ENCODE assay signal across 9 cellular contexts in genomic region chr19:703329-703650, GRCh38. TPM values are rescaled to one million over a fixed set of nuclear protein-coding genes. Genes with fewer than 3 reads are reported as not detected.
DNase-seq lines count a peak whose midpoint lies in the region; ATAC-seq and TF ChIP-seq lines count a peak whose summit lies in the region.
"Had no signal": no experiment of that assay in that cellular context is flagged by ENCODE, and none has a peak within 500 bp of the region (broad histone marks: within the 10 kb centered on the region; RNA-seq: fewer than 3 reads in every experiment).

No MANE protein-coding gene starts in this region.

- H3K27me3 ChIP-seq in SK-N-SH (ENCODE audit: insufficient read depth) = no peaks in the 10 kb centered on the region
- H3K27me3 ChIP-seq in iPS-15b (ENCODE audit: control insufficient read depth, insufficient read depth, low read length) = no peaks in the 10 kb centered on the region
- peaks cover 19 to 26% (median 24%) of the 10 kb centered on the region in 3 donors for H3K27me3 ChIP-seq in skeletal muscle tissue (ENCODE audit: control insufficient read depth in 3 of 3, insufficient read depth in 3 of 3, low read length in 3 of 3)

- H4K20me1 ChIP-seq in SK-N-SH (ENCODE audit: insufficient read depth) = no peaks in the 10 kb centered on the region

- H3K9me3 ChIP-seq in SK-N-SH = no peaks in the 10 kb centered on the region
- H3K9me3 ChIP-seq in iPS-15b (ENCODE audit: control insufficient read depth, insufficient read depth, low read length) = no peaks in the 10 kb centered on the region
- H3K9me3 ChIP-seq in skeletal muscle tissue (ENCODE audit: control insufficient read depth in 3 of 3, low read length in 3 of 3) = peaks cover 0 to 2% (median 0%) of the 10 kb centered on the region in 3 donors

- peak overlapping the region in 1 of 2 experiments; percentile 13; a peak in 2 of 4 replicates for H3K4me3 ChIP-seq in SK-N-SH (ENCODE audit: low read depth in 2 of 2, low read length in 1 of 2)
- H3K4me3 ChIP-seq in iPS-15b (ENCODE audit: low read depth, low read length) = peak overlapping the region; percentile 45
- peak overlapping the region in 2 of 3 donors; percentile 14 to 22 for H3K4me3 ChIP-seq in skeletal muscle tissue (ENCODE audit: low read length in 3 of 3)

- H3K4me3 Mint-ChIP-seq in activated CD4-positive, alpha-beta T cell treated with anti-CD3 and anti-CD28 coated beads, Interleukin-2, amount 10 ng/mL, durations not matched to agents 24 days and 14 days = peak overlapping the region; percentile 52

- H3K36me3 Mint-ChIP-seq in activated CD4-positive, alpha-beta T cell treated with anti-CD3 and anti-CD28 coated beads, Interleukin-2, amount 10 ng/mL, durations not matched to agents 24 days and 14 days (ENCODE audit: low read depth) = no peaks in the 10 kb centered on the region

- no peak for TF ChIP-seq CTCF in SK-N-SH (IDR thresholded peaks at IDR 0.05)

- H3K9ac ChIP-seq in SK-N-SH (no peak overlapping the region), iPS-15b (ENCODE audit: low read depth, low read length) (no peak overlapping the region), skeletal muscle tissue (ENCODE audit: low read depth in 1 of 3, low read length in 3 of 3) (peak overlapping the region in 1 of 3 donors; percentile 16)

- H3K36me3 ChIP-seq in SK-N-SH (replicated peaks in 1 of 2; ENCODE audit: control insufficient read depth in 1 of 2, insufficient read depth in 2 of 2, low read length in 1 of 2) (no peaks in the 10 kb centered on the region), iPS-15b (ENCODE audit: control insufficient read depth, insufficient read depth, low read length) (no peaks in the 10 kb centered on the region), skeletal muscle tissue (ENCODE audit: control insufficient read depth in 3 of 3, insufficient read depth in 3 of 3, low read length in 3 of 3) (no peaks in the 10 kb centered on the region)

- CTCF ChIA-PET in SK-N-SH (lab: Yijun Ruan, JAX) = interaction anchor here (0.7 to 4.3 kb wide), 3 partner anchors 25 to 31 kb away, joined by 3 to 27 read pairs (median 8); no protein-coding TSS in a partner anchor

- no peaks in the 10 kb centered on the region for H3K79me2 ChIP-seq in SK-N-SH (ENCODE audit: insufficient read depth)

- H3K4me1 ChIP-seq in SK-N-SH (ENCODE audit: control insufficient read depth in 1 of 2, insufficient read depth in 2 of 2, low read depth in 1 of 2, low read length in 1 of 2) (peaks cover 0 to 7% of the 10 kb centered on the region in 2 experiments; a peak in 1 of 4 replicates), iPS-15b (ENCODE audit: control insufficient read depth, insufficient read depth, low read length) (no peaks in the 10 kb centered on the region), skeletal muscle tissue (ENCODE audit: control insufficient read depth in 3 of 3, insufficient read depth in 3 of 3, low read length in 3 of 3) (peaks cover 0 to 4% (median 0%) of the 10 kb centered on the region in 3 donors)

- peaks cover 6% of the 10 kb centered on the region for H3K4me1 Mint-ChIP-seq in activated CD4-positive, alpha-beta T cell treated with anti-CD3 and anti-CD28 coated beads, Interleukin-2, amount 10 ng/mL, durations not matched to agents 24 days and 14 days

- 39% methylated on average over 4 of the region's 4 CpGs for WGBS in SK-N-SH (ENCODE audit: low lambda C conversion rate)

- no peaks in the 10 kb centered on the region for H3K9me2 ChIP-seq in SK-N-SH

- no peak overlapping the region for H3K27ac Mint-ChIP-seq in activated CD4-positive, alpha-beta T cell treated with anti-CD3 and anti-CD28 coated beads, Interleukin-2, amount 10 ng/mL, durations not matched to agents 24 days and 14 days

- H3K27ac ChIP-seq in SK-N-SH (ENCODE audit: low read depth in 2 of 2, low read length in 1 of 2) (no peak overlapping the region), skeletal muscle tissue (ENCODE audit: low read depth, low read length) (no peak overlapping the region)

- ATAC-seq in GM21825 (IDR thresholded peaks at IDR 0.05; ENCODE audit: unreplicated experiment) (no peak), HG03097 (IDR thresholded peaks at IDR 0.05; ENCODE audit: low FRiP score, unreplicated experiment) (no peak)

- peak; percentile 59 for DNase-seq in activated CD4-positive, alpha-beta T cell treated with anti-CD3 and anti-CD28 coated beads, Interleukin-2, amount 10 ng/mL, durations not matched to agents 24 days and 14 days
- DNase-seq in activated CD4-positive, alpha-beta T cell treated with anti-CD3 and anti-CD28 coated beads for 1 hour = no peak
- no peak for DNase-seq in SK-N-SH
- no peak for DNase-seq in NCI-H2029 treated with DMSO at 0.1 percent for 48 hours (lab: John Stamatoyannopoulos, UW)
- DNase-seq: NCI-H510A treated with DMSO at 0.1 percent for 48 hours had no signal

- POLR2A ChIA-PET in SK-N-SH (lab: Yijun Ruan, JAX) = interaction anchor here (2.1 kb wide), 1 partner anchor 24 kb away, joined by 6 read pairs; no protein-coding TSS in a partner anchor

- H3K27me3 Mint-ChIP-seq in activated CD4-positive, alpha-beta T cell treated with anti-CD3 and anti-CD28 coated beads, Interleukin-2, amount 10 ng/mL, durations not matched to agents 24 days and 14 days = peaks cover 21% of the 10 kb centered on the region

- TF ChIP-seq RAD21 in SK-N-SH (IDR thresholded peaks at IDR 0.05; ENCODE audit: low read length) = no peak

- no peak for TF ChIP-seq EP300 in SK-N-SH (IDR thresholded peaks at IDR 0.05; ENCODE audit: borderline replicate concordance in 1 of 2, low read depth in 1 of 2, low read length in 1 of 2)

- H3K9me3 Mint-ChIP-seq in activated CD4-positive, alpha-beta T cell treated with anti-CD3 and anti-CD28 coated beads, Interleukin-2, amount 10 ng/mL, durations not matched to agents 24 days and 14 days = no peaks in the 10 kb centered on the region

- peaks cover 7% of the 10 kb centered on the region for H3F3A ChIP-seq in SK-N-SH (replicated peaks; ENCODE audit: insufficient read depth)

- 0 out of 2 replicates have a peak overlapping the region, but pooled peaks have one; percentile 33 for H3K4me2 ChIP-seq in SK-N-SH

- H2AFZ ChIP-seq in SK-N-SH (ENCODE audit: low read depth) = no peak overlapping the region

- intact Hi-C loops in activated CD4-positive, alpha-beta T cell treated with anti-CD3 and anti-CD28 coated beads, Interleukin-2, amount 10 ng/mL, durations not matched to agents 24 days and 14 days (cut with micrococcal nuclease) = no loop called here

TF ChIP-seq in SK-N-SH, 30 proteins besides CTCF, POLR2A, EP300 and RAD21:
- TF ChIP-seq FOXJ3 (CRISPR knock-in tag; IDR thresholded peaks at IDR 0.05) (no peak), SIN3A (IDR thresholded peaks at IDR 0.05; ENCODE audit: borderline replicate concordance, low read depth, low read length) (no peak), EZH2phosphoT487 (IDR thresholded peaks at IDR 0.05; ENCODE audit: borderline replicate concordance, low read depth) (no peak), JUND (IDR thresholded peaks at IDR 0.05) (no peak), TEAD4 (IDR thresholded peaks at IDR 0.05; ENCODE audit: borderline replicate concordance, insufficient read depth) (no peak), RXRA (IDR thresholded peaks at IDR 0.05; ENCODE audit: borderline replicate concordance, low read depth) (no peak), ELF1 (IDR thresholded peaks at IDR 0.05) (no peak), FOSL2 (IDR thresholded peaks at IDR 0.05; ENCODE audit: borderline replicate concordance, low read depth) (no peak), TAF1 (IDR thresholded peaks at IDR 0.05; ENCODE audit: borderline replicate concordance, low read depth, low read length) (no peak), SMC3 (IDR thresholded peaks at IDR 0.05; ENCODE audit: low read depth, low read length) (no peak)

RNA-seq across cellular contexts. Expression of gene PALM, which starts 5.4 kb away (rescaled TPM):
- total RNA-seq in activated CD4-positive, alpha-beta T cell treated with anti-CD3 and anti-CD28 coated beads, Interleukin-2, amount 10 ng/mL, durations not matched to agents 24 days and 14 days = 0.24 TPM in 1 of 2 replicates, not detected in the other
- polyA plus RNA-seq in SK-N-SH (2012; rRNA removed) = 6.2 and 15.6 TPM in 2 replicates
- 7.7 and 9.4 TPM in 2 replicates for polyA plus RNA-seq in SK-N-SH (2012; cell fraction: cytosol; rRNA removed)
- 14.9 and 18.0 TPM in 2 replicates for polyA plus RNA-seq in SK-N-SH (2012; cell fraction: nucleus; rRNA removed)
- total RNA-seq in skeletal muscle tissue = 13.0 TPM

RNA-seq across cellular contexts. Expression of gene PRSS57, which starts 8.0 kb away (rescaled TPM):
- not detected in 2 replicates for total RNA-seq in activated CD4-positive, alpha-beta T cell treated with anti-CD3 and anti-CD28 coated beads, Interleukin-2, amount 10 ng/mL, durations not matched to agents 24 days and 14 days
- not detected in 2 replicates for polyA plus RNA-seq in SK-N-SH (2012; rRNA removed)
- polyA plus RNA-seq in SK-N-SH (2012; cell fraction: cytosol; rRNA removed) = not detected in 2 replicates
- polyA plus RNA-seq in SK-N-SH (2012; cell fraction: nucleus; rRNA removed) = 0.05 and 0.14 TPM in 2 replicates
- not detected for total RNA-seq in skeletal muscle tissue

RNA-seq across cellular contexts. Expression of gene FSTL3, which starts 27.1 kb away (rescaled TPM):
- 7.2 and 7.7 TPM in 2 replicates for total RNA-seq in activated CD4-positive, alpha-beta T cell treated with anti-CD3 and anti-CD28 coated beads, Interleukin-2, amount 10 ng/mL, durations not matched to agents 24 days and 14 days
- polyA plus RNA-seq in SK-N-SH (2012; rRNA removed) = 64.4 and 73.0 TPM in 2 replicates
- polyA plus RNA-seq in SK-N-SH (2012; cell fraction: cytosol; rRNA removed) = 33.6 and 47.9 TPM in 2 replicates
- 259 and 359 TPM in 2 replicates for polyA plus RNA-seq in SK-N-SH (2012; cell fraction: nucleus; rRNA removed)
- 7.3 TPM for total RNA-seq in skeletal muscle tissue

RNA-seq across cellular contexts. Expression of gene RNF126, which starts 40.3 kb away (rescaled TPM):
- 109 and 110 TPM in 2 replicates for total RNA-seq in activated CD4-positive, alpha-beta T cell treated with anti-CD3 and anti-CD28 coated beads, Interleukin-2, amount 10 ng/mL, durations not matched to agents 24 days and 14 days
- polyA plus RNA-seq in SK-N-SH (2012; rRNA removed) = 9.0 and 12.9 TPM in 2 replicates
- 11.9 and 17.2 TPM in 2 replicates for polyA plus RNA-seq in SK-N-SH (2012; cell fraction: cytosol; rRNA removed)
- 43.5 and 64.4 TPM in 2 replicates for polyA plus RNA-seq in SK-N-SH (2012; cell fraction: nucleus; rRNA removed)
- total RNA-seq in skeletal muscle tissue = 12.0 TPM

RNA-seq across cellular contexts. Expression of gene MISP, which starts 47.6 kb away (rescaled TPM):
- total RNA-seq in activated CD4-positive, alpha-beta T cell treated with anti-CD3 and anti-CD28 coated beads, Interleukin-2, amount 10 ng/mL, durations not matched to agents 24 days and 14 days = not detected in 2 replicates
- 0.03 and 0.08 TPM in 2 replicates for polyA plus RNA-seq in SK-N-SH (2012; rRNA removed)
- 0.05 TPM in 2 replicates for polyA plus RNA-seq in SK-N-SH (2012; cell fraction: cytosol; rRNA removed)
- polyA plus RNA-seq in SK-N-SH (2012; cell fraction: nucleus; rRNA removed) = 0.06 TPM in 2 replicates
- total RNA-seq in skeletal muscle tissue = not detected

Comparison
In these comparisons a context has a peak if more than half of its experiments do, and no peak if none do; other contexts are left out.
1. RNA of gene PALM, which starts 5.4 kb away (total RNA-seq): 13.0 TPM in skeletal muscle tissue (single experiment); 0.24 TPM in activated CD4-positive, alpha-beta T cell treated with anti-CD3 and anti-CD28 coated beads, Interleukin-2, amount 10 ng/mL, durations not matched to agents 24 days and 14 days; every median in the first group is over 10 times any median in the second.